ENCODE assay signal across 8 cellular contexts in genomic region chrX:15493118-15494082, GRCh38. TPM values are rescaled to one million over a fixed set of nuclear protein-coding genes. Genes with fewer than 3 reads are reported as not detected.
A peak's percentile ranks its signal among the peaks of the same experiment; 100 is the strongest.
DNase-seq lines count a peak whose midpoint lies in the region; ATAC-seq, FAIRE-seq and TF ChIP-seq lines count a peak whose summit lies in the region.

Gene PIR (minus strand): TSS chrX:15493333. CDS start chrX:15491257, 2,076 bp downstream.

- peaks cover 10 to 20% of the 10 kb centered on the region in 2 experiments; a peak in 3 of 5 replicates for H3K4me1 ChIP-seq in K562 (replicated peaks in 1 of 2; ENCODE audit: control insufficient read depth in 2 of 2, insufficient read depth in 2 of 2, low read length in 2 of 2)

- TF ChIP-seq CTCF in K562 (IDR thresholded peaks at IDR 0.05 in 2 of 3, conservative IDR thresholded peaks at IDR 0.05 in 1 of 3; ENCODE audit: insufficient read depth in 2 of 3, low read depth in 1 of 3, low read length in 3 of 3) = peak; percentile 60 to 82 (median 71)

- ATAC-seq in GM18499 (IDR thresholded peaks at IDR 0.05; ENCODE audit: insufficient read depth, unreplicated experiment) = peak; percentile 90
- ATAC-seq in HG02884 (IDR thresholded peaks at IDR 0.05; ENCODE audit: unreplicated experiment) = peak; percentile 98
- ATAC-seq in K562 = peak; percentile 99
- peak; percentile 99 for ATAC-seq in sciatic nerve

- no peaks in the 10 kb centered on the region; the same call in 2 of the 3 replicates for H3K79me2 ChIP-seq in K562 (ENCODE audit: control insufficient read depth, insufficient read depth, low read length)

- peak; percentile 64 for TF ChIP-seq POLR2A in K562 (conservative IDR thresholded peaks at IDR 0.05)

- TF ChIP-seq EP300 in K562 (IDR thresholded peaks at IDR 0.05; ENCODE audit: low read length) = peak; percentile 51

- DNase-seq in NCI-H187 (lab: John Stamatoyannopoulos, UW) (peak; percentile 34 to 40), T-helper 22 cell (ENCODE audit: low read depth) (peak; percentile 4), K562 (ENCODE audit: extremely low read depth in 1 of 4, low spot score in 3 of 4) (peak; percentile 88 to 95 (median 90)), iPS DF 4.7 (ENCODE audit: extremely low read depth, low spot score) (peak; percentile 14), sciatic nerve (ENCODE audit: low spot score) (peak; percentile 91), NAMALWA (ENCODE audit: low spot score) (no peak)

- 5% methylated on average over 26 of the region's 48 CpGs for WGBS in K562 (ENCODE audit: insufficient coverage, low coverage, missing lambda C conversion rate)

- no peaks in the 10 kb centered on the region for H3K9me1 ChIP-seq in K562 (ENCODE audit: control insufficient read depth, insufficient read depth, low read length)

- no peaks in the 10 kb centered on the region; the same call in 2 of the 3 replicates for H3K36me3 ChIP-seq in K562 (ENCODE audit: control insufficient read depth, insufficient read depth, low read length)

- peak within 1 kb of the TSS; percentile 44 for H3K4me3 ChIP-seq in K562

- POLR2A ChIA-PET in K562 (lab: Yijun Ruan, JAX) = interaction anchor here (0.6 to 1.4 kb wide), 10 partner anchors 9 to 306 kb away, joined by 3 to 5 read pairs (median 4); no protein-coding TSS in a partner anchor

- peak; percentile 89 for FAIRE-seq in K562 (lab: Jason Lieb, UNC)

- peak within 1 kb of the TSS; percentile 97 for H2AFZ ChIP-seq in K562 (ENCODE audit: low read depth, low read length)

- peak; percentile 35 to 43; a peak in 3 of 4 replicates for TF ChIP-seq RAD21 in K562 (CRISPR knock-in tag; conservative IDR thresholded peaks at IDR 0.05 in 1 of 2, IDR thresholded peaks at IDR 0.05 in 1 of 2)

- peak within 1 kb of the TSS; percentile 58 to 88 for H3K9ac ChIP-seq in K562 (ENCODE audit: insufficient read depth in 1 of 2, low read depth in 2 of 2, low read length in 2 of 2)

- in situ Hi-C loops in K562 (cut with MboI) = no loop called here

- intact Hi-C loops in K562 (cut with micrococcal nuclease) (loop anchor here (2.0 kb wide), 1 partner anchor 23 kb away; no protein-coding TSS in a partner anchor), sciatic nerve (cut with DNase I) (no loop called here)

- H3K4me2 ChIP-seq in K562 (ENCODE audit: insufficient read depth, low read length) = peak within 1 kb of the TSS; percentile 80

- no peaks in the 10 kb centered on the region for H3K27me3 ChIP-seq in K562 (ENCODE audit: control insufficient read depth in 2 of 2, insufficient read depth in 2 of 2, low read length in 2 of 2)

- CTCF ChIA-PET in K562 (lab: Yijun Ruan, JAX; ENCODE audit: low intra/inter-chr PET ratio) = interaction anchor here (0.5 to 1.3 kb wide), 2 partner anchors 72 to 1722 kb away, joined by 3 to 7 read pairs; no protein-coding TSS in a partner anchor

- no peaks in the 10 kb centered on the region for H4K20me1 ChIP-seq in K562 (replicated peaks; ENCODE audit: control insufficient read depth, insufficient read depth, low read length)

- TSS peak; percentile 84 for BruUV-seq in K562 (replicated peaks; lab: Mats Ljungman, UMichigan)

- peak within 1 kb of the TSS; percentile 77 for H3K27ac ChIP-seq in K562 (ENCODE audit: extremely low read depth, low read depth, low read length)

- no peaks in the 10 kb centered on the region for H3K9me3 ChIP-seq in K562 (replicated peaks; ENCODE audit: control insufficient read depth, insufficient read depth, low read depth, low read length)

TF ChIP-seq in K562, 482 proteins besides CTCF, POLR2A, EP300 and RAD21 (continues in another document):
- TF ChIP-seq ZFP91 (CRISPR knock-in tag; IDR thresholded peaks at IDR 0.05) (no peak), ZBTB26 (CRISPR knock-in tag; IDR thresholded peaks at IDR 0.05) (no peak), USF1 (CRISPR knock-in tag; IDR thresholded peaks at IDR 0.05) (no peak), FUS (optimal IDR thresholded peaks at IDR 0.05; ENCODE audit: low read depth, low read length) (no peak), CREB1 (IDR thresholded peaks at IDR 0.05) (no peak), CREB1 (CRISPR knock-in tag; IDR thresholded peaks at IDR 0.05) (0 out of 2 replicates have a peak, but pooled peaks have one; percentile 46), ZNF217 (CRISPR knock-in tag; IDR thresholded peaks at IDR 0.05) (no peak), MYBL2 (IDR thresholded peaks at IDR 0.05; ENCODE audit: low read depth) (no peak), MYBL2 (CRISPR knock-in tag; IDR thresholded peaks at IDR 0.05; ENCODE audit: borderline replicate concordance) (no peak), ZNF263 (CRISPR knock-in tag; IDR thresholded peaks at IDR 0.05; ENCODE audit: borderline replicate concordance) (no peak), ZNF311 (CRISPR knock-in tag; IDR thresholded peaks at IDR 0.05) (no peak), C11orf30 (IDR thresholded peaks at IDR 0.05; ENCODE audit: low read depth) (peak; percentile 96), DDX20 (tag; IDR thresholded peaks at IDR 0.05; ENCODE audit: low read depth) (no peak), CCNT2 (IDR thresholded peaks at IDR 0.05; ENCODE audit: borderline replicate concordance, extremely low read depth, insufficient read length, low read depth, low read length) (peak; percentile 56), ILF3 (IDR thresholded peaks at IDR 0.05; ENCODE audit: borderline replicate concordance) (no peak), PML (IDR thresholded peaks at IDR 0.05; ENCODE audit: low read length) (no peak; the same call in 1 of the 2 replicates), NRF1 (conservative IDR thresholded peaks at IDR 0.05 in 1 of 2, IDR thresholded peaks at IDR 0.05 in 1 of 2) (peak; percentile 46 to 55; a peak in 3 of 4 replicates), FOXA1 (IDR thresholded peaks at IDR 0.05; ENCODE audit: borderline replicate concordance) (no peak), ARNT (IDR thresholded peaks at IDR 0.05) (0 out of 4 replicates have a peak, but pooled peaks of 1 of the 2 experiments have one; percentile 32), KLF6 (CRISPR knock-in tag; IDR thresholded peaks at IDR 0.05; ENCODE audit: borderline replicate concordance) (no peak), TCF15 (CRISPR knock-in tag; IDR thresholded peaks at IDR 0.05) (no peak), ZBTB17 (CRISPR knock-in tag; IDR thresholded peaks at IDR 0.05) (no peak), SIN3B (IDR thresholded peaks at IDR 0.05; ENCODE audit: low read depth) (0 out of 2 replicates have a peak, but pooled peaks have one; percentile 38), RBM39 (optimal IDR thresholded peaks at IDR 0.05; ENCODE audit: low read depth, low read length) (no peak)

RNA-seq across cellular contexts. Expression of gene PIR, which starts in this region (rescaled TPM):
- total RNA-seq in K562 (2011; cell fraction: chromatin; rRNA removed; ENCODE audit: low replicate concordance) = 5.3 and 6.1 TPM in 2 replicates
- 2.8 and 4.6 TPM in 2 replicates for total RNA-seq in K562 (2011; cell fraction: nucleolus; rRNA removed)
- 4.3 and 5.1 TPM in 2 replicates for total RNA-seq in K562 (2011; cell fraction: nucleoplasm; rRNA removed)
- 6.9 and 7.5 TPM in 2 replicates for total RNA-seq in K562 (2014; rRNA removed)
- 10.2 and 11.9 TPM in 2 replicates for total RNA-seq in K562 (2014; rRNA removed; fragmentation: Illumina TruSeq; extraction: Trizol)
- total RNA-seq in K562 (2015; rRNA removed; fragmentation: Illumina TruSeq; extraction: Trizol) = 9.4 and 10.7 TPM in 2 replicates
- total RNA-seq in K562 (2021) = 8.3 and 9.4 TPM in 2 replicates
- polyA plus RNA-seq in K562 (2011; rRNA removed) = 14.1 and 29.8 TPM in 2 replicates
- 8.7 and 10.6 TPM in 2 replicates for polyA plus RNA-seq in K562 (2011; cell fraction: cytosol; rRNA removed)
- 6.7 and 6.9 TPM in 2 replicates for polyA plus RNA-seq in K562 (2011; cell fraction: nucleus; rRNA removed)
- polyA plus RNA-seq in K562 (2012) = 10.9 and 12.2 TPM in 2 replicates
- polyA plus RNA-seq in K562 (2014; fragmentation: Illumina TruSeq; extraction: Trizol) = 11.0 and 11.5 TPM in 2 replicates
- polyA plus RNA-seq in K562 (2014; fragmentation: Nextera tagmentation; extraction: Ambion mirVana) = 10 to 100 TPM; 25.1 to 27.3 TPM
- 7.7 and 11.4 TPM in 2 replicates for polyA plus RNA-seq in K562 (2014; rRNA removed)
- polyA minus RNA-seq in K562 (2011; rRNA and poly(A)+ RNA removed) = 5.7 and 11.2 TPM in 2 replicates
- polyA minus RNA-seq in K562 (2011; cell fraction: cytosol; rRNA and poly(A)+ RNA removed) = 5.8 and 7.7 TPM in 2 replicates
- 4.8 and 5.5 TPM in 2 replicates for polyA minus RNA-seq in K562 (2011; cell fraction: nucleus; rRNA and poly(A)+ RNA removed)
- 36.1 TPM for total RNA-seq in sciatic nerve
